9 cellular contexts compared by ENCODE assay signal in the genomic region with DNA sequence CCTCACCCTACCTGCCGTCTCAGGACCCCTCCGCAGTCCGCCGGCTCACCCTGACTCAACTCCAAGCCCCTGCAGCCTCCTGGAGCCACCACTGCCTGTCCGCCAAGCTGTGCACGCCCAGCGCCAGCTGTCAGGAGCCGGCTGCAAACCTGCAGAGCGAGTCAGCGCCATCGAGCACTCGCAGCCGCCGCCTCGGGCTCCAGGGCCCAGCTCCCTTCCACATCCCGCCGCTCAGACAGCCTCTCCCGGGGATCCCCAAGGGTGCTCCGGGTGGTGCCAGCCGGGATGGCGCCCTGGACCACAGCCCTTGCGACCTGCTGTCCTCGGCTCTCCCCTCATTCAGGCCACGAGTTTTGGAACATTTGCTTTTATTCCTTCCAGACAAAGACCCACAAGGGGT. TPM values are rescaled to one million over a fixed set of nuclear protein-coding genes. Genes with fewer than 3 reads are reported as not detected.
DNase-seq lines count a peak whose midpoint lies in the region; TF ChIP-seq lines count a peak whose summit lies in the region.
"Had no signal": no experiment of that assay in that cellular context is flagged by ENCODE, and none has a peak within 500 bp of the region (broad histone marks: within the 10 kb centered on the region; RNA-seq: fewer than 3 reads in every experiment).

No MANE protein-coding gene starts in this region.

- peak overlapping the region; percentile 22 for H2AFZ ChIP-seq in osteoblast (ENCODE audit: low read length)

- no peaks in the 10 kb centered on the region for H3K79me2 ChIP-seq in osteoblast (ENCODE audit: insufficient read depth, low read length)

- DNase-seq in DMS153 treated with DMSO at 0.1 percent for 48 hours (lab: John Stamatoyannopoulos, UW; ENCODE audit: unreplicated experiment) (peak; percentile 16), NCI-H146 treated with DMSO at 0.1 percent for 48 hours (lab: John Stamatoyannopoulos, UW; ENCODE audit: unreplicated experiment) (peak; percentile 17), colonic mucosa (peak; percentile 67), osteoblast (ENCODE audit: insufficient read length, low spot score, missing footprints) (peak; percentile 89), NCI-H2107 (lab: John Stamatoyannopoulos, UW) (no peak), OCI-M1 (lab: John Stamatoyannopoulos, UW) (no peak), NOMO-1 (lab: John Stamatoyannopoulos, UW; ENCODE audit: unreplicated experiment in 2 of 2) (no peak)
- DNase-seq in activated naive CD4-positive, alpha-beta T cell treated with anti-CD3 and anti-CD28 coated beads, Interleukin-2, amount 50 U/mL, for 16 hours = no peak
- DNase-seq: immature natural killer cell had no signal

- H3K27ac ChIP-seq in colonic mucosa = peak overlapping the region; percentile 50
- H3K27ac ChIP-seq in osteoblast (ENCODE audit: low read depth, low read length) = no peak overlapping the region

- no peak for TF ChIP-seq CTCF in colonic mucosa (IDR thresholded peaks at IDR 0.05)
- TF ChIP-seq CTCF in osteoblast (IDR thresholded peaks at IDR 0.05; ENCODE audit: extremely low read depth, low read depth, low read length) = no peak

- H3K9me3 ChIP-seq in colonic mucosa (no peaks in the 10 kb centered on the region), osteoblast (ENCODE audit: low read depth, low read length) (no peaks in the 10 kb centered on the region)

- no peaks in the 10 kb centered on the region for H4K20me1 ChIP-seq in osteoblast (ENCODE audit: insufficient read depth, low read length)

- peak overlapping the region; percentile 28 to 73 for H3K9ac ChIP-seq in colonic mucosa (ENCODE audit: low read depth in 2 of 2, low read length in 2 of 2)

- peak overlapping the region; percentile 22 for H3K4me3 ChIP-seq in colonic mucosa
- peak overlapping the region; percentile 19 for H3K4me3 ChIP-seq in osteoblast (ENCODE audit: insufficient read depth, low read length)

- H3K4me1 ChIP-seq in colonic mucosa (peaks cover 9% of the 10 kb centered on the region), osteoblast (ENCODE audit: insufficient read depth, low read length) (peaks cover 13% of the 10 kb centered on the region)

- H3K36me3 ChIP-seq in colonic mucosa (no peaks in the 10 kb centered on the region), osteoblast (ENCODE audit: insufficient read depth, low read length) (no peaks in the 10 kb centered on the region)

- no peaks in the 10 kb centered on the region for H3K27me3 ChIP-seq in colonic mucosa
- H3K27me3 ChIP-seq in osteoblast (ENCODE audit: insufficient read depth, low read length) = peaks cover 10% of the 10 kb centered on the region

- intact Hi-C loops in colonic mucosa (cut with DNase I) = loop anchor here (10.0 kb wide), 1 partner anchor 62 kb away; a partner anchor contains a TSS

- H3K4me2 ChIP-seq in osteoblast (ENCODE audit: insufficient read depth, low read length) = peak overlapping the region; percentile 43

RNA-seq across cellular contexts. Expression of a gene that starts 4.2 kb away (rescaled TPM):
- total RNA-seq in colonic mucosa = 1 to 10 TPM; 2.9 to 3.8 TPM
- 0.29 and 0.36 TPM in 2 replicates for total RNA-seq in osteoblast

RNA-seq across cellular contexts. Expression of a gene that starts 10.4 kb away (rescaled TPM):
- 100 to 1,000 TPM in 1 of 2 donors, 10 to 100 TPM in 1; 23.7 to 117 TPM for total RNA-seq in colonic mucosa
- total RNA-seq in osteoblast = 2.5 and 2.7 TPM in 2 replicates

RNA-seq across cellular contexts. Expression of a gene that starts 10.7 kb away (rescaled TPM):
- 10 to 100 TPM; 11.2 to 12.6 TPM for total RNA-seq in colonic mucosa
- 69.0 and 101 TPM in 2 replicates for total RNA-seq in osteoblast

RNA-seq across cellular contexts. Expression of a gene that starts 31.1 kb away (rescaled TPM):
- total RNA-seq in colonic mucosa = 10 to 100 TPM; 41.5 to 96.5 TPM
- total RNA-seq in osteoblast = 12.7 and 15.6 TPM in 2 replicates

RNA-seq across cellular contexts. Expression of a gene that starts 31.2 kb away (rescaled TPM):
- 10 to 100 TPM in 1 of 2 donors, 1 to 10 TPM in 1; 2.5 to 15.6 TPM for total RNA-seq in colonic mucosa
- total RNA-seq in osteoblast = not detected in 2 replicates

Comparison
In these comparisons a context has a peak if more than half of its experiments do, and no peak if none do; other contexts are left out.
1. DNase-seq: peak in DMS153 treated with DMSO at 0.1 percent for 48 hours (single experiment), NCI-H146 treated with DMSO at 0.1 percent for 48 hours (single experiment), colonic mucosa (single experiment) and osteoblast (single experiment); none in NCI-H2107 (single experiment), activated naive CD4-positive, alpha-beta T cell treated with anti-CD3 and anti-CD28 coated beads, Interleukin-2, amount 50 U/mL, for 16 hours (single experiment), OCI-M1 (single experiment) and NOMO-1 (0 of 2).